Comparison of ENCODE assay signal across 8 cellular contexts in the genomic region with DNA sequence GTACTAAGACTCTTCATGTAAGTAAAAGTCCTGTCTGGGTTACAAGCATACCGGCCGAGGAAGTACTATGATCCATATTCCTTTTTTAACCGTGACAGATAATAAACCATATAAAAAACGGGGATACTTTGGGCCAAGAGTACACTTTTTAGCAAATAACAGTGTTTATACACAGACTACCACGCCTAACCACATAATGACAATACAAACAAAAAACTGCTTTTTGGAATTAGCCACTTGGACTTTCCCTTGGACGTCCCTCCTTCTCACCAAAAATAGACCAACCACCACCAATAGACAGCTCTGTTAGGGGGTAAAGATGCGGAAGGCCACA. TPM values are rescaled to one million over a fixed set of nuclear protein-coding genes. Genes with fewer than 3 reads are reported as not detected.
DNase-seq lines count a peak whose midpoint lies in the region; ATAC-seq and TF ChIP-seq lines count a peak whose summit lies in the region.

No MANE protein-coding gene starts in this region.

- POLR2A ChIA-PET in HEK293 (lab: Yijun Ruan, JAX) = interaction anchor here (0.9 to 1.3 kb wide), 2 partner anchors 20 to 958 kb away, joined by 3 to 4 read pairs; partner anchors contain the start of gene RSU1
- POLR2A ChIA-PET in activated CD8-positive, alpha-beta T cell treated with anti-CD3 and anti-CD28 coated beads for 36 hours (lab: Charles Lee) = no interaction called here

- CTCF ChIA-PET in HEK293 (lab: Yijun Ruan, JAX) = no interaction called here
- CTCF ChIA-PET in activated CD8-positive, alpha-beta T cell treated with anti-CD3 and anti-CD28 coated beads for 36 hours (lab: Charles Lee) = interaction anchor here (0.9 to 1.2 kb wide), 2 partner anchors 16 to 20 kb away, joined by 3 read pairs; no protein-coding TSS in a partner anchor

- peaks cover 7% of the 10 kb centered on the region for H3K27me3 Mint-ChIP-seq in activated CD8-positive, alpha-beta T cell treated with anti-CD3 and anti-CD28 coated beads for 36 hours
- H3K27me3 Mint-ChIP-seq in stimulated activated memory B cell treated with anti-CD40 and anti-IgM and Interleukin-4, amounts not matched to agents 10 μg/mL and 1 μg/mL and 100 μg/mL, for 72 hours = peaks cover 8% of the 10 kb centered on the region

- peaks cover 15% of the 10 kb centered on the region for H3K27me3 ChIP-seq in iPS-15b (ENCODE audit: control insufficient read depth, insufficient read depth, low read length)

- H3K4me1 Mint-ChIP-seq in activated CD8-positive, alpha-beta T cell treated with anti-CD3 and anti-CD28 coated beads for 36 hours (ENCODE audit: low read depth) = peaks cover 30% of the 10 kb centered on the region
- peaks cover 34% of the 10 kb centered on the region for H3K4me1 Mint-ChIP-seq in stimulated activated memory B cell treated with anti-CD40 and anti-IgM and Interleukin-4, amounts not matched to agents 10 μg/mL and 1 μg/mL and 100 μg/mL, for 72 hours

- no peak for DNase-seq in activated CD8-positive, alpha-beta T cell treated with anti-CD3 and anti-CD28 coated beads for 36 hours
- DNase-seq in NCI-H774 (lab: John Stamatoyannopoulos, UW) = no peak
- DNase-seq in kidney tubule cell (ENCODE audit: low spot score) = no peak

- H3K9me3 ChIP-seq in HEK293 (ENCODE audit: control insufficient read depth, insufficient read depth, low read depth, low read length) = no peaks in the 10 kb centered on the region
- H3K9me3 ChIP-seq in iPS-15b (ENCODE audit: control insufficient read depth, insufficient read depth, low read length) = no peaks in the 10 kb centered on the region

- peak overlapping the region; percentile 93 for H3K27ac Mint-ChIP-seq in activated CD8-positive, alpha-beta T cell treated with anti-CD3 and anti-CD28 coated beads for 36 hours
- peak overlapping the region; percentile 95 for H3K27ac Mint-ChIP-seq in stimulated activated memory B cell treated with anti-CD40 and anti-IgM and Interleukin-4, amounts not matched to agents 10 μg/mL and 1 μg/mL and 100 μg/mL, for 72 hours

- peak overlapping the region; percentile 77 for H3K9ac ChIP-seq in iPS-15b (ENCODE audit: low read depth, low read length)

- no peak for TF ChIP-seq CTCF in HEK293 (tag by site-specific recombination; IDR thresholded peaks at IDR 0.05)
- no peak for TF ChIP-seq CTCF in activated CD8-positive, alpha-beta T cell treated with anti-CD3 and anti-CD28 coated beads for 36 hours (IDR thresholded peaks at IDR 0.05)

- H3K27ac ChIP-seq in HEK293 (ENCODE audit: extremely low read depth, low read depth, low read length) = peak overlapping the region; percentile 91

- H3K9me3 Mint-ChIP-seq in activated CD8-positive, alpha-beta T cell treated with anti-CD3 and anti-CD28 coated beads for 36 hours = no peaks in the 10 kb centered on the region
- peaks cover 2% of the 10 kb centered on the region for H3K9me3 Mint-ChIP-seq in stimulated activated memory B cell treated with anti-CD40 and anti-IgM and Interleukin-4, amounts not matched to agents 10 μg/mL and 1 μg/mL and 100 μg/mL, for 72 hours

- H3K36me3 Mint-ChIP-seq in activated CD8-positive, alpha-beta T cell treated with anti-CD3 and anti-CD28 coated beads for 36 hours (ENCODE audit: low read depth) = peaks cover 10% of the 10 kb centered on the region
- H3K36me3 Mint-ChIP-seq in stimulated activated memory B cell treated with anti-CD40 and anti-IgM and Interleukin-4, amounts not matched to agents 10 μg/mL and 1 μg/mL and 100 μg/mL, for 72 hours = peaks cover 22% of the 10 kb centered on the region

- no peaks in the 10 kb centered on the region for H3K36me3 ChIP-seq in HEK293 (ENCODE audit: control insufficient read depth in 2 of 2, insufficient read depth in 1 of 2, low read length in 2 of 2)
- H3K36me3 ChIP-seq in iPS-15b (ENCODE audit: control insufficient read depth, insufficient read depth, low read length) = no peaks in the 10 kb centered on the region

- H3K4me3 Mint-ChIP-seq in activated CD8-positive, alpha-beta T cell treated with anti-CD3 and anti-CD28 coated beads for 36 hours = peak overlapping the region; percentile 90
- H3K4me3 Mint-ChIP-seq in stimulated activated memory B cell treated with anti-CD40 and anti-IgM and Interleukin-4, amounts not matched to agents 10 μg/mL and 1 μg/mL and 100 μg/mL, for 72 hours = peak overlapping the region; percentile 99

- H3K4me1 ChIP-seq in HEK293 (ENCODE audit: control insufficient read depth, insufficient read depth, low read length) (peaks cover 23% of the 10 kb centered on the region), iPS-15b (ENCODE audit: control insufficient read depth, insufficient read depth, low read length) (no peaks in the 10 kb centered on the region)

- H3K4me3 ChIP-seq in HEK293 (ENCODE audit: low read depth, low read length) = peak overlapping the region; percentile 71
- peak overlapping the region; percentile 92 for H3K4me3 ChIP-seq in iPS-15b (ENCODE audit: low read depth, low read length)

- intact Hi-C loops in activated CD8-positive, alpha-beta T cell treated with anti-CD3 and anti-CD28 coated beads for 36 hours (cut with micrococcal nuclease) = no loop called here

- ATAC-seq in activated CD8-positive, alpha-beta T cell treated with anti-CD3 and anti-CD28 coated beads for 36 hours = no peak
- no peak for ATAC-seq in stimulated activated memory B cell treated with anti-CD40 and anti-IgM and Interleukin-4, amounts not matched to agents 10 μg/mL and 1 μg/mL and 100 μg/mL, for 72 hours
- ATAC-seq in HG03432 (IDR thresholded peaks at IDR 0.05; ENCODE audit: unreplicated experiment) (no peak), HG03097 (IDR thresholded peaks at IDR 0.05; ENCODE audit: low FRiP score, unreplicated experiment) (no peak)

TF ChIP-seq in HEK293, 187 proteins besides CTCF, POLR2A, EP300 and RAD21:
- TF ChIP-seq ZNF169 (tag by site-specific recombination; IDR thresholded peaks at IDR 0.05) (no peak), PRDM10 (tag by site-specific recombination; IDR thresholded peaks at IDR 0.05) (peak; percentile 95), SP2 (tag by site-specific recombination; IDR thresholded peaks at IDR 0.05) (peak; percentile 67; the same call in 1 of the 2 replicates)
- TF ChIP-seq, protein P1, sequence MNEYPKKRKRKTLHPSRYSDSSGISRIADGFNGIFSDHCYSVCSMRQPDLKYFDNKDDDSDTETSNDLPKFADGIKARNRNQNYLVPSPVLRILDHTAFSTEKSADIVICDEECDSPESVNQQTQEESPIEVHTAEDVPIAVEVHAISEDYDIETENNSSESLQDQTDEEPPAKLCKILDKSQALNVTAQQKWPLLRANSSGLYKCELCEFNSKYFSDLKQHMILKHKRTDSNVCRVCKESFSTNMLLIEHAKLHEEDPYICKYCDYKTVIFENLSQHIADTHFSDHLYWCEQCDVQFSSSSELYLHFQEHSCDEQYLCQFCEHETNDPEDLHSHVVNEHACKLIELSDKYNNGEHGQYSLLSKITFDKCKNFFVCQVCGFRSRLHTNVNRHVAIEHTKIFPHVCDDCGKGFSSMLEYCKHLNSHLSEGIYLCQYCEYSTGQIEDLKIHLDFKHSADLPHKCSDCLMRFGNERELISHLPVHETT (tag by site-specific recombination; IDR thresholded peaks at IDR 0.05) = 0 out of 2 replicates have a peak, but pooled peaks have one; percentile 17
- TF ChIP-seq, protein P2, sequence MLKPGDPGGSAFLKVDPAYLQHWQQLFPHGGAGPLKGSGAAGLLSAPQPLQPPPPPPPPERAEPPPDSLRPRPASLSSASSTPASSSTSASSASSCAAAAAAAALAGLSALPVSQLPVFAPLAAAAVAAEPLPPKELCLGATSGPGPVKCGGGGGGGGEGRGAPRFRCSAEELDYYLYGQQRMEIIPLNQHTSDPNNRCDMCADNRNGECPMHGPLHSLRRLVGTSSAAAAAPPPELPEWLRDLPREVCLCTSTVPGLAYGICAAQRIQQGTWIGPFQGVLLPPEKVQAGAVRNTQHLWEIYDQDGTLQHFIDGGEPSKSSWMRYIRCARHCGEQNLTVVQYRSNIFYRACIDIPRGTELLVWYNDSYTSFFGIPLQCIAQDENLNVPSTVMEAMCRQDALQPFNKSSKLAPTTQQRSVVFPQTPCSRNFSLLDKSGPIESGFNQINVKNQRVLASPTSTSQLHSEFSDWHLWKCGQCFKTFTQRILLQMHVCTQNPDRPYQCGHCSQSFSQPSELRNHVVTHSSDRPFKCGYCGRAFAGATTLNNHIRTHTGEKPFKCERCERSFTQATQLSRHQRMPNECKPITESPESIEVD (tag by site-specific recombination; IDR thresholded peaks at IDR 0.05) = peak; percentile 34

RNA-seq across cellular contexts. Expression of gene MINDY3, which starts 0.8 kb away (rescaled TPM):
- total RNA-seq in activated CD8-positive, alpha-beta T cell treated with anti-CD3 and anti-CD28 coated beads for 36 hours = 10 to 100 TPM; 12.0 to 14.6 TPM
